ENCODE assay signal across 2 cellular contexts in the genomic region with DNA sequence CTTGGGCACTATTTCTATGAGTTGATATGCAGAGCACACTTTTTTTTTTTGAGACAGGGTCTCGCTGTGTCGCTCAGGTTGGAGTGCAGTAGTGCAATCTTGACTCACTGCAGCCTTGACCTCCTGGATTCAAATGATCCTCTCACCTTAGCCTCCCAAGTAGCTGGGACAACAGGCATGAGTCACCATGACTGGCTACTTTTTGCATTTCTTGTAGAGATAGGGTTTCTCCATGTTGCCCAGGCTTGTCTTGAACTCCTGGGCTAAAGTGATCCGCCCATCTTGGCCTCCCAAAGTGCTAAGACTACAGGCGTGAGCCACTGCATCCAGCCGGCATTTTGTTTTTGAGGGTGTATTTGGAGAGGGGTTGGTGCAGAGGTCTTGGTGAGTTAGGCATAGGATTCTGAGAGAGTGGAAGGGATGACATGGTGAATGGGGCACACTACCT.
TF ChIP-seq lines count a peak whose summit lies in the region.

No MANE protein-coding gene starts in this region.

TF ChIP-seq in A549, 52 proteins besides CTCF, POLR2A, EP300 and RAD21 (continued from another document):
- TF ChIP-seq, protein P1, sequence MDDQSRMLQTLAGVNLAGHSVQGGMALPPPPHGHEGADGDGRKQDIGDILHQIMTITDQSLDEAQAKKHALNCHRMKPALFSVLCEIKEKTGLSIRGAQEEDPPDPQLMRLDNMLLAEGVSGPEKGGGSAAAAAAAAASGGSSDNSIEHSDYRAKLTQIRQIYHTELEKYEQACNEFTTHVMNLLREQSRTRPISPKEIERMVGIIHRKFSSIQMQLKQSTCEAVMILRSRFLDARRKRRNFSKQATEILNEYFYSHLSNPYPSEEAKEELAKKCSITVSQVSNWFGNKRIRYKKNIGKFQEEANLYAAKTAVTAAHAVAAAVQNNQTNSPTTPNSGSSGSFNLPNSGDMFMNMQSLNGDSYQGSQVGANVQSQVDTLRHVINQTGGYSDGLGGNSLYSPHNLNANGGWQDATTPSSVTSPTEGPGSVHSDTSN (IDR thresholded peaks at IDR 0.05) = no peak
- TF ChIP-seq EHF (CRISPR knock-in tag; IDR thresholded peaks at IDR 0.05) (0 out of 2 replicates have a peak, but pooled peaks have one; percentile 26), CHD2 (IDR thresholded peaks at IDR 0.05; ENCODE audit: low read length, partially characterized antibody) (no peak), NFE2L2 (conservative IDR thresholded peaks at IDR 0.05; ENCODE audit: low read length) (peak; percentile 46), RCOR1 (IDR thresholded peaks at IDR 0.05; ENCODE audit: low read depth, low read length) (no peak), FOSB (CRISPR knock-in tag; IDR thresholded peaks at IDR 0.05) (no peak), JUN (IDR thresholded peaks at IDR 0.05) (no peak), FOSL2 (IDR thresholded peaks at IDR 0.05) (no peak), FOSL2 (CRISPR knock-in tag; IDR thresholded peaks at IDR 0.05) (peak; percentile 53), EHMT2 (IDR thresholded peaks at IDR 0.05; ENCODE audit: low read depth) (no peak), SREBF2 (IDR thresholded peaks at IDR 0.05) (no peak), MAFK (IDR thresholded peaks at IDR 0.05; ENCODE audit: partially characterized antibody) (peak; percentile 44), ZSCAN20 (CRISPR knock-in tag; IDR thresholded peaks at IDR 0.05) (no peak), CHD4 (IDR thresholded peaks at IDR 0.05; ENCODE audit: borderline replicate concordance) (no peak), BHLHE40 (IDR thresholded peaks at IDR 0.05; ENCODE audit: low read depth, low read length) (no peak), KDM5A (IDR thresholded peaks at IDR 0.05) (no peak), ESRRA (IDR thresholded peaks at IDR 0.05; ENCODE audit: borderline replicate concordance, low read length) (no peak), NPAS2 (CRISPR knock-in tag; IDR thresholded peaks at IDR 0.05; ENCODE audit: borderline replicate concordance) (no peak), ZNF302 (CRISPR knock-in tag; IDR thresholded peaks at IDR 0.05) (no peak), JUNB (IDR thresholded peaks at IDR 0.05) (no peak), KDM1A (IDR thresholded peaks at IDR 0.05; ENCODE audit: low read depth) (no peak), HOXB5 (CRISPR knock-in tag; IDR thresholded peaks at IDR 0.05) (no peak), GATA3 (IDR thresholded peaks at IDR 0.05; ENCODE audit: borderline replicate concordance) (no peak), POLR2AphosphoS2 (conservative IDR thresholded peaks at IDR 0.05; ENCODE audit: low read length) (no peak)
- TF ChIP-seq, protein P2, sequence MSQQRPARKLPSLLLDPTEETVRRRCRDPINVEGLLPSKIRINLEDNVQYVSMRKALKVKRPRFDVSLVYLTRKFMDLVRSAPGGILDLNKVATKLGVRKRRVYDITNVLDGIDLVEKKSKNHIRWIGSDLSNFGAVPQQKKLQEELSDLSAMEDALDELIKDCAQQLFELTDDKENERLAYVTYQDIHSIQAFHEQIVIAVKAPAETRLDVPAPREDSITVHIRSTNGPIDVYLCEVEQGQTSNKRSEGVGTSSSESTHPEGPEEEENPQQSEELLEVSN (IDR thresholded peaks at IDR 0.05; ENCODE audit: borderline replicate concordance, low read depth) = no peak
- TF ChIP-seq, protein P3, sequence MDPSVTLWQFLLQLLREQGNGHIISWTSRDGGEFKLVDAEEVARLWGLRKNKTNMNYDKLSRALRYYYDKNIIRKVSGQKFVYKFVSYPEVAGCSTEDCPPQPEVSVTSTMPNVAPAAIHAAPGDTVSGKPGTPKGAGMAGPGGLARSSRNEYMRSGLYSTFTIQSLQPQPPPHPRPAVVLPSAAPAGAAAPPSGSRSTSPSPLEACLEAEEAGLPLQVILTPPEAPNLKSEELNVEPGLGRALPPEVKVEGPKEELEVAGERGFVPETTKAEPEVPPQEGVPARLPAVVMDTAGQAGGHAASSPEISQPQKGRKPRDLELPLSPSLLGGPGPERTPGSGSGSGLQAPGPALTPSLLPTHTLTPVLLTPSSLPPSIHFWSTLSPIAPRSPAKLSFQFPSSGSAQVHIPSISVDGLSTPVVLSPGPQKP (IDR thresholded peaks at IDR 0.05; ENCODE audit: low read depth, low read length) = no peak
- TF ChIP-seq, protein P4, sequence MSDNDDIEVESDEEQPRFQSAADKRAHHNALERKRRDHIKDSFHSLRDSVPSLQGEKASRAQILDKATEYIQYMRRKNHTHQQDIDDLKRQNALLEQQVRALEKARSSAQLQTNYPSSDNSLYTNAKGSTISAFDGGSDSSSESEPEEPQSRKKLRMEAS (IDR thresholded peaks at IDR 0.05) = no peak
- TF ChIP-seq, protein P5, sequence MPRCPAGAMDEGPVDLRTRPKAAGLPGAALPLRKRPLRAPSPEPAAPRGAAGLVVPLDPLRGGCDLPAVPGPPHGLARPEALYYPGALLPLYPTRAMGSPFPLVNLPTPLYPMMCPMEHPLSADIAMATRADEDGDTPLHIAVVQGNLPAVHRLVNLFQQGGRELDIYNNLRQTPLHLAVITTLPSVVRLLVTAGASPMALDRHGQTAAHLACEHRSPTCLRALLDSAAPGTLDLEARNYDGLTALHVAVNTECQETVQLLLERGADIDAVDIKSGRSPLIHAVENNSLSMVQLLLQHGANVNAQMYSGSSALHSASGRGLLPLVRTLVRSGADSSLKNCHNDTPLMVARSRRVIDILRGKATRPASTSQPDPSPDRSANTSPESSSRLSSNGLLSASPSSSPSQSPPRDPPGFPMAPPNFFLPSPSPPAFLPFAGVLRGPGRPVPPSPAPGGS (IDR thresholded peaks at IDR 0.05) = no peak

TF ChIP-seq in WTC11, 78 proteins besides CTCF, POLR2A, EP300 and RAD21 (continued from another document):
- TF ChIP-seq, protein P6, sequence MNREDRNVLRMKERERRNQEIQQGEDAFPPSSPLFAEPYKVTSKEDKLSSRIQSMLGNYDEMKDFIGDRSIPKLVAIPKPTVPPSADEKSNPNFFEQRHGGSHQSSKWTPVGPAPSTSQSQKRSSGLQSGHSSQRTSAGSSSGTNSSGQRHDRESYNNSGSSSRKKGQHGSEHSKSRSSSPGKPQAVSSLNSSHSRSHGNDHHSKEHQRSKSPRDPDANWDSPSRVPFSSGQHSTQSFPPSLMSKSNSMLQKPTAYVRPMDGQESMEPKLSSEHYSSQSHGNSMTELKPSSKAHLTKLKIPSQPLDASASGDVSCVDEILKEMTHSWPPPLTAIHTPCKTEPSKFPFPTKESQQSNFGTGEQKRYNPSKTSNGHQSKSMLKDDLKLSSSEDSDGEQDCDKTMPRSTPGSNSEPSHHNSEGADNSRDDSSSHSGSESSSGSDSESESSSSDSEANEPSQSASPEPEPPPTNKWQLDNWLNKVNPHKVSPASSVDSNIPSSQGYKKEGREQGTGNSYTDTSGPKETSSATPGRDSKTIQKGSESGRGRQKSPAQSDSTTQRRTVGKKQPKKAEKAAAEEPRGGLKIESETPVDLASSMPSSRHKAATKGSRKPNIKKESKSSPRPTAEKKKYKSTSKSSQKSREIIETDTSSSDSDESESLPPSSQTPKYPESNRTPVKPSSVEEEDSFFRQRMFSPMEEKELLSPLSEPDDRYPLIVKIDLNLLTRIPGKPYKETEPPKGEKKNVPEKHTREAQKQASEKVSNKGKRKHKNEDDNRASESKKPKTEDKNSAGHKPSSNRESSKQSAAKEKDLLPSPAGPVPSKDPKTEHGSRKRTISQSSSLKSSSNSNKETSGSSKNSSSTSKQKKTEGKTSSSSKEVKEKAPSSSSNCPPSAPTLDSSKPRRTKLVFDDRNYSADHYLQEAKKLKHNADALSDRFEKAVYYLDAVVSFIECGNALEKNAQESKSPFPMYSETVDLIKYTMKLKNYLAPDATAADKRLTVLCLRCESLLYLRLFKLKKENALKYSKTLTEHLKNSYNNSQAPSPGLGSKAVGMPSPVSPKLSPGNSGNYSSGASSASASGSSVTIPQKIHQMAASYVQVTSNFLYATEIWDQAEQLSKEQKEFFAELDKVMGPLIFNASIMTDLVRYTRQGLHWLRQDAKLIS (CRISPR knock-in tag; IDR thresholded peaks at IDR 0.05; ENCODE audit: borderline replicate concordance) = no peak
- TF ChIP-seq, protein P7, sequence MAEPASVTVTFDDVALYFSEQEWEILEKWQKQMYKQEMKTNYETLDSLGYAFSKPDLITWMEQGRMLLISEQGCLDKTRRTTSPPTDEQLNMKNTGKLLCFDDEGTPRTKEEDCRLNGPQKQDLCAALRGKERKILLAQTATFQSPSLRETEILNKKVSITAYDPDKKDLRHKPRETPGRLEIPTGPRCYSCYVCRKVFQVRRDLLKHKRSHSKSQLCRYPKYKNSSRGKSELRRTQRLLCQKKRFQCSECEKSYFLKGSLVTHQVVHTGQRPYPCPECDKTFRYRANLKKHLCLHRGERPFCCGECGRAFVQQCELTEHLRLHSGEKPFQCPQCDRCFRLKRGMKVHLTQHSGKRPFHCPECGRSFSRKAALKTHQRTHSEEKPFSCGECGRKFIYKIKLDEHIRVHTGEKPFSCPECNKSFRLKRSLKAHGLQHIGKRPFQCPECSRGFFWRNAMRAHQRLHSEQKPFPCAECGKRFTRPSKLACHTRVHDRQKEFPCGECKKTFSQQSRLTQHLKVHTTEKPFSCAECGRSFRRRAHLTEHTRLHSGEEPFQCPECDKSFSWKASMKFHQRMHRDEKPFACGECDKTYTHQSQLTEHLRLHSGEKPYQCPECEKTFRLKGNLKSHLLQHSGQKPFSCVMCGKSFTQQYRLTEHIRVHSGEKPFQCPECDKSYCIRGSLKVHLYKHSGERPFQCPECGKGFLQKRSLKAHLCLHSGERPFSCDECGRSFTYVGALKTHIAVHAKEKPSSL (CRISPR knock-in tag; conservative IDR thresholded peaks at IDR 0.05) = no peak
- TF ChIP-seq, protein P8, sequence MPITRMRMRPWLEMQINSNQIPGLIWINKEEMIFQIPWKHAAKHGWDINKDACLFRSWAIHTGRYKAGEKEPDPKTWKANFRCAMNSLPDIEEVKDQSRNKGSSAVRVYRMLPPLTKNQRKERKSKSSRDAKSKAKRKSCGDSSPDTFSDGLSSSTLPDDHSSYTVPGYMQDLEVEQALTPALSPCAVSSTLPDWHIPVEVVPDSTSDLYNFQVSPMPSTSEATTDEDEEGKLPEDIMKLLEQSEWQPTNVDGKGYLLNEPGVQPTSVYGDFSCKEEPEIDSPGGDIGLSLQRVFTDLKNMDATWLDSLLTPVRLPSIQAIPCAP (CRISPR knock-in tag; IDR thresholded peaks at IDR 0.05) = no peak
- TF ChIP-seq, protein P4 (CRISPR knock-in tag; IDR thresholded peaks at IDR 0.05) = no peak
- no peak for TF ChIP-seq ZNF416 (CRISPR knock-in tag; IDR thresholded peaks at IDR 0.05)
- TF ChIP-seq, protein P9, sequence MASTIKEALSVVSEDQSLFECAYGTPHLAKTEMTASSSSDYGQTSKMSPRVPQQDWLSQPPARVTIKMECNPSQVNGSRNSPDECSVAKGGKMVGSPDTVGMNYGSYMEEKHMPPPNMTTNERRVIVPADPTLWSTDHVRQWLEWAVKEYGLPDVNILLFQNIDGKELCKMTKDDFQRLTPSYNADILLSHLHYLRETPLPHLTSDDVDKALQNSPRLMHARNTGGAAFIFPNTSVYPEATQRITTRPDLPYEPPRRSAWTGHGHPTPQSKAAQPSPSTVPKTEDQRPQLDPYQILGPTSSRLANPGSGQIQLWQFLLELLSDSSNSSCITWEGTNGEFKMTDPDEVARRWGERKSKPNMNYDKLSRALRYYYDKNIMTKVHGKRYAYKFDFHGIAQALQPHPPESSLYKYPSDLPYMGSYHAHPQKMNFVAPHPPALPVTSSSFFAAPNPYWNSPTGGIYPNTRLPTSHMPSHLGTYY (CRISPR knock-in tag; IDR thresholded peaks at IDR 0.05) = no peak
TF ChIP-seq in WTC11: peak in this region for 0.
